Comparison of ENCODE assay signal across 7 cellular contexts in genomic region chr5:122844916-122845252, GRCh38. TPM values are rescaled to one million over a fixed set of nuclear protein-coding genes. Genes with fewer than 3 reads are reported as not detected.
DNase-seq lines count a peak whose midpoint lies in the region; ATAC-seq and TF ChIP-seq lines count a peak whose summit lies in the region.

No MANE protein-coding gene starts in this region.

- H3K4me2 ChIP-seq in GM23248 (ENCODE audit: unreplicated experiment): peak overlapping the region; percentile 81
- peak overlapping the region; percentile 91 for H3K4me2 ChIP-seq in MM.1S (ENCODE audit: low read depth, low read length)
- peak overlapping the region; percentile 9 for H3K4me2 ChIP-seq in neural cell (ENCODE audit: low read length)

- no peaks in the 10 kb centered on the region for H3K9me3 Mint-ChIP-seq in endothelial cell (ENCODE audit: unreplicated experiment)

- H3K4me3 Mint-ChIP-seq in endothelial cell (ENCODE audit: unreplicated experiment): peak overlapping the region; percentile 89

- H3K9me3 ChIP-seq in GM23248 (ENCODE audit: low read depth) (no peaks in the 10 kb centered on the region), MM.1S (replicated peaks; ENCODE audit: insufficient read depth, low read length) (no peaks in the 10 kb centered on the region), neural cell (ENCODE audit: low read length) (no peaks in the 10 kb centered on the region)

- H3K27me3 ChIP-seq in GM23248 (replicated peaks; ENCODE audit: insufficient read depth) (no peaks in the 10 kb centered on the region), MM.1S (replicated peaks; ENCODE audit: insufficient read depth, low read length) (no peaks in the 10 kb centered on the region), neural cell (ENCODE audit: insufficient read depth, low read depth, low read length) (no peaks in the 10 kb centered on the region)

- TF ChIP-seq EP300 in neural cell (conservative IDR thresholded peaks at IDR 0.05; ENCODE audit: poor library complexity, severe bottlenecking): no peak

- TF ChIP-seq CTCF in MM.1S (IDR thresholded peaks at IDR 0.05; ENCODE audit: low read length) (no peak), endothelial cell (IDR thresholded peaks at IDR 0.05; ENCODE audit: unreplicated experiment) (no peak), neural cell (IDR thresholded peaks at IDR 0.05; ENCODE audit: poor library complexity, severe bottlenecking) (no peak)

- H3K4me3 ChIP-seq in GM23248: peak overlapping the region; percentile 76
- peak overlapping the region; percentile 85 for H3K4me3 ChIP-seq in MM.1S (ENCODE audit: low read length)
- peak overlapping the region; percentile 88 for H3K4me3 ChIP-seq in neural cell (ENCODE audit: low read length)

- H3K27ac ChIP-seq in GM23248 (peak overlapping the region; percentile 87), MM.1S (ENCODE audit: low read length) (peak overlapping the region; percentile 66), neural cell (ENCODE audit: low read length) (no peak overlapping the region)

- DNase-seq in GM23248 (no peak), MM.1S (peak; percentile 72), endothelial cell (ENCODE audit: low spot score) (peak; percentile 3), DMS114 treated with DMSO at 0.1 percent for 48 hours (lab: John Stamatoyannopoulos, UW; ENCODE audit: unreplicated experiment) (no peak)
- DNase-seq in activated CD4-positive, CD25-positive, alpha-beta regulatory T cell treated with anti-CD3 and anti-CD28 coated beads, Interleukin-2, amount 50 U/mL, for 72 hours: no peak

- H3F3A ChIP-seq in GM23248 (ENCODE audit: insufficient read depth) (peaks cover 20% of the 10 kb centered on the region), MM.1S (ENCODE audit: insufficient read depth, low read length) (peaks cover 25% of the 10 kb centered on the region), neural cell (ENCODE audit: insufficient read depth, low read length, poor library complexity, severe bottlenecking) (no peaks in the 10 kb centered on the region)

- H3K36me3 ChIP-seq in GM23248 (ENCODE audit: low read depth) (no peaks in the 10 kb centered on the region), MM.1S (replicated peaks; ENCODE audit: insufficient read depth, low read length) (no peaks in the 10 kb centered on the region), neural cell (ENCODE audit: insufficient read depth, low read length) (no peaks in the 10 kb centered on the region)

- no peaks in the 10 kb centered on the region for H4K20me1 ChIP-seq in GM23248 (ENCODE audit: insufficient read depth)
- H4K20me1 ChIP-seq in MM.1S (ENCODE audit: insufficient read depth, low read length): no peaks in the 10 kb centered on the region
- no peaks in the 10 kb centered on the region for H4K20me1 ChIP-seq in neural cell (ENCODE audit: insufficient read depth)

- in situ Hi-C loops in GM23248 (cut with MboI): no loop called here

- peaks cover 8% of the 10 kb centered on the region for H3K27me3 Mint-ChIP-seq in endothelial cell (ENCODE audit: unreplicated experiment)

- peaks cover 7% of the 10 kb centered on the region for H3K36me3 Mint-ChIP-seq in endothelial cell (ENCODE audit: low read depth, unreplicated experiment)

- no peak for TF ChIP-seq RAD21 in neural cell (conservative IDR thresholded peaks at IDR 0.05)

- 1 to 3% methylated on average over 17 of the region's 17 CpGs for WGBS in GM23248 (ENCODE audit: low coverage in 1 of 2, low lambda C conversion rate in 2 of 2, missing lambda C conversion rate in 2 of 2), 2 experiments

- no peaks in the 10 kb centered on the region for H3K9me2 ChIP-seq in GM23248 (ENCODE audit: insufficient read depth)
- no peaks in the 10 kb centered on the region for H3K9me2 ChIP-seq in MM.1S (replicated peaks; ENCODE audit: insufficient read depth, low read length)
- no peaks in the 10 kb centered on the region for H3K9me2 ChIP-seq in neural cell (ENCODE audit: insufficient read depth, low read length)

- H3K9ac ChIP-seq in GM23248 (peak overlapping the region; percentile 89), MM.1S (ENCODE audit: low read length) (peak overlapping the region; percentile 75), neural cell (ENCODE audit: low read length) (peak overlapping the region; percentile 76)

- peak overlapping the region; percentile 99 for H2AFZ ChIP-seq in GM23248
- H2AFZ ChIP-seq in MM.1S (ENCODE audit: low read length): peak overlapping the region; percentile 84
- H2AFZ ChIP-seq in neural cell (ENCODE audit: low read depth, low read length): peak overlapping the region; percentile 14

- peaks cover 16% of the 10 kb centered on the region for H3K4me1 Mint-ChIP-seq in endothelial cell (ENCODE audit: unreplicated experiment)

- H3K27ac Mint-ChIP-seq in endothelial cell (ENCODE audit: unreplicated experiment): peak overlapping the region; percentile 41

- H3K4me1 ChIP-seq in GM23248 (ENCODE audit: insufficient read depth) (peaks cover 34% of the 10 kb centered on the region), MM.1S (ENCODE audit: low read length) (peaks cover 18% of the 10 kb centered on the region)

- H3K79me2 ChIP-seq in GM23248 (ENCODE audit: insufficient read depth): peaks cover 35% of the 10 kb centered on the region
- no peaks in the 10 kb centered on the region for H3K79me2 ChIP-seq in MM.1S (ENCODE audit: low read length)
- H3K79me2 ChIP-seq in neural cell (replicated peaks; ENCODE audit: insufficient read depth, low read length): no peaks in the 10 kb centered on the region

- ATAC-seq in GM18519 (IDR thresholded peaks at IDR 0.05; ENCODE audit: low FRiP score, unreplicated experiment): peak; percentile 11

TF ChIP-seq in neural cell, 6 proteins besides CTCF, POLR2A, EP300 and RAD21:
- no peak for TF ChIP-seq SMC3 (conservative IDR thresholded peaks at IDR 0.05; ENCODE audit: poor library complexity)
- TF ChIP-seq REST (IDR thresholded peaks at IDR 0.05; ENCODE audit: borderline replicate concordance): no peak
- TF ChIP-seq MXI1 (conservative IDR thresholded peaks at IDR 0.05; ENCODE audit: poor library complexity, severe bottlenecking): no peak
- no peak for TF ChIP-seq EZH2 (IDR thresholded peaks at IDR 0.05; ENCODE audit: borderline replicate concordance, insufficient read depth, low read length, poor library complexity, severe bottlenecking)
- TF ChIP-seq POLR2AphosphoS5 (IDR thresholded peaks at IDR 0.05): no peak
- no peak for TF ChIP-seq TAF1 (IDR thresholded peaks at IDR 0.05; ENCODE audit: low read depth)

RNA-seq across cellular contexts. Expression of gene SNX24, which starts 0.5 kb away (rescaled TPM):
- total RNA-seq in GM23248 (2014; rRNA removed; shearing (Covaris generic)): 20.8 and 25.7 TPM in 2 replicates
- polyA plus RNA-seq in GM23248 (2016; fragmentation: Nextera tagmentation; extraction: Ambion mirVana): 27.7 and 29.4 TPM in 2 replicates
- 16.1 TPM for total RNA-seq in endothelial cell (ENCODE audit: unreplicated experiment)
- polyA plus RNA-seq in neural cell: 12.8 and 18.3 TPM in 2 replicates
- 9.3 and 9.8 TPM in 2 replicates for polyA minus RNA-seq in neural cell

Comparison
In these comparisons a context has a peak if more than half of its experiments do, and no peak if none do; other contexts are left out.
1. DNase-seq: peak in MM.1S (single experiment) and endothelial cell (single experiment); none in GM23248 (single experiment), DMS114 treated with DMSO at 0.1 percent for 48 hours (single experiment) and activated CD4-positive, CD25-positive, alpha-beta regulatory T cell treated with anti-CD3 and anti-CD28 coated beads, Interleukin-2, amount 50 U/mL, for 72 hours (single experiment).
2. H2AFZ ChIP-seq: peak in every context shown above with its lines; median percentile 99 in GM23248; 84 in MM.1S; 14 in neural cell.
3. H3K4me2 ChIP-seq: peak in every context shown above with its lines; median percentile 91 in MM.1S; 81 in GM23248; 9 in neural cell.
4. Peak in every context shown above with its lines, with median percentiles within 50 percentile points of each other: H3K4me3 ChIP-seq and H3K9ac ChIP-seq.